Comparison of ENCODE assay signal across 19 cellular contexts in genomic region chr7:85483205-85483604, GRCh38.
A peak's percentile ranks its signal among the peaks of the same experiment; 100 is the strongest.
DNase-seq lines count a peak whose midpoint lies in the region; ATAC-seq and TF ChIP-seq lines count a peak whose summit lies in the region.
"Had no signal": no experiment of that assay in that cellular context is flagged by ENCODE, and none has a peak within 500 bp of the region (broad histone marks: within the 10 kb centered on the region; RNA-seq: fewer than 3 reads in every experiment).

No MANE protein-coding gene starts in this region.

- H3K4me3 ChIP-seq in AG04449 (ENCODE audit: low read depth, low read length) (no peak overlapping the region), adipocyte (ENCODE audit: low read length) (no peak overlapping the region), vagina (no peak overlapping the region)
- H3K4me3 ChIP-seq: A549, upper lobe of right lung had no signal

- peaks cover 22% of the 10 kb centered on the region for H3K4me1 ChIP-seq in adipocyte (ENCODE audit: control insufficient read depth, insufficient read depth, low read length)
- peaks cover 8% of the 10 kb centered on the region for H3K4me1 ChIP-seq in vagina
- H3K4me1 ChIP-seq: A549, Caco-2, foreskin keratinocyte, parathyroid adenoma had no signal

- H3K9ac ChIP-seq in adipocyte (ENCODE audit: low read length) = no peak overlapping the region
- H3K9ac ChIP-seq: parathyroid adenoma had no signal

- H3K4me1 Mint-ChIP-seq in activated naive CD4-positive, alpha-beta T cell treated with anti-CD3 and anti-CD28 coated beads for 36 hours (ENCODE audit: low read depth) = no peaks in the 10 kb centered on the region

- H3K27me3 Mint-ChIP-seq in activated naive CD4-positive, alpha-beta T cell treated with anti-CD3 and anti-CD28 coated beads for 36 hours (ENCODE audit: low read depth) = no peaks in the 10 kb centered on the region
- H3K27me3 Mint-ChIP-seq: stimulated activated naive CD8-positive, alpha-beta T cell treated with anti-CD3 and anti-CD28 coated beads, Interleukin-15, Interleukin-2, amounts not matched to agents 100 ng/mL and 50 ng/mL, for 24 hours had no signal

- H3K36me3 Mint-ChIP-seq in activated naive CD4-positive, alpha-beta T cell treated with anti-CD3 and anti-CD28 coated beads for 36 hours (ENCODE audit: low read depth) = no peaks in the 10 kb centered on the region

- no peak for TF ChIP-seq POLR2A in vagina (IDR thresholded peaks at IDR 0.05)

- DNase-seq in AG04449 (ENCODE audit: low read depth, low spot score) = peak; percentile 85
- DNase-seq in H4 (ENCODE audit: low spot score) = peak; percentile 17
- DNase-seq in adipocyte (ENCODE audit: low read depth) = peak; percentile 94
- DNase-seq in fibroblast of the conjunctiva (ENCODE audit: low read depth) = peak; percentile 88
- no peak for DNase-seq in vagina (ENCODE audit: extremely low spot score in 2 of 2)
- no peak for DNase-seq in stimulated activated CD4-positive, alpha-beta T cell treated with anti-CD3 and anti-CD28 coated beads, Interleukin-1b, Interleukin-23, amount 100 ng/mL, for 48 hours
- DNase-seq in activated naive CD4-positive, alpha-beta T cell treated with anti-CD3 and anti-CD28 coated beads for 36 hours = no peak
- DNase-seq: activated naive CD4-positive, alpha-beta T cell treated with anti-CD3 and anti-CD28 coated beads, Interleukin-2, amount 50 U/mL, for 16 hours; activated T-cell treated with anti-CD3 and anti-CD28 coated beads, Interleukin-2, amount 50 U/mL, for 1 hour; Caco-2; foreskin keratinocyte; GF-D8; left ventricle myocardium superior; NCI-H187; upper lobe of right lung had no signal

- H3K9me3 ChIP-seq in adipocyte (ENCODE audit: control insufficient read depth, low read length) (no peaks in the 10 kb centered on the region), vagina (no peaks in the 10 kb centered on the region)
- H3K9me3 ChIP-seq: A549, Caco-2, upper lobe of right lung had no signal

- no peak overlapping the region for H3K27ac ChIP-seq in vagina
- H3K27ac ChIP-seq: A549, foreskin keratinocyte, parathyroid adenoma, upper lobe of right lung had no signal

- H3K4me3 Mint-ChIP-seq in activated naive CD4-positive, alpha-beta T cell treated with anti-CD3 and anti-CD28 coated beads for 36 hours = no peak overlapping the region
- H3K4me3 Mint-ChIP-seq: stimulated activated naive CD8-positive, alpha-beta T cell treated with anti-CD3 and anti-CD28 coated beads, Interleukin-15, Interleukin-2, amounts not matched to agents 100 ng/mL and 50 ng/mL, for 24 hours had no signal

- no peaks in the 10 kb centered on the region for H3K27me3 ChIP-seq in adipocyte (replicated peaks; ENCODE audit: control insufficient read depth, insufficient read depth, low read length)
- no peaks in the 10 kb centered on the region for H3K27me3 ChIP-seq in vagina
- H3K27me3 ChIP-seq: foreskin keratinocyte, upper lobe of right lung had no signal

- ATAC-seq in HG02981 (IDR thresholded peaks at IDR 0.05; ENCODE audit: unreplicated experiment) = no peak
- ATAC-seq: A549, foreskin keratinocyte, left ventricle myocardium superior, upper lobe of right lung had no signal

- CTCF ChIA-PET in AG04449 (lab: Yijun Ruan, JAX) = no interaction called here
- CTCF ChIA-PET in activated naive CD4-positive, alpha-beta T cell treated with anti-CD3 and anti-CD28 coated beads for 36 hours (lab: Charles Lee) = no interaction called here

- no peak overlapping the region for H3K27ac Mint-ChIP-seq in activated naive CD4-positive, alpha-beta T cell treated with anti-CD3 and anti-CD28 coated beads for 36 hours
- H3K27ac Mint-ChIP-seq: stimulated activated naive CD8-positive, alpha-beta T cell treated with anti-CD3 and anti-CD28 coated beads, Interleukin-15, Interleukin-2, amounts not matched to agents 100 ng/mL and 50 ng/mL, for 24 hours had no signal

- no peaks in the 10 kb centered on the region for H3K36me3 ChIP-seq in adipocyte (ENCODE audit: control insufficient read depth, insufficient read depth, low read length, severe bottlenecking)
- no peaks in the 10 kb centered on the region for H3K36me3 ChIP-seq in vagina
- H3K36me3 ChIP-seq: upper lobe of right lung had no signal

- POLR2A ChIA-PET in AG04449 (lab: Yijun Ruan, JAX) = no interaction called here

- no peak for TF ChIP-seq CTCF in AG04449 (IDR thresholded peaks at IDR 0.05; ENCODE audit: insufficient read depth, low read length, missing control alignments)
- TF ChIP-seq CTCF in vagina (IDR thresholded peaks at IDR 0.05) = no peak

- intact Hi-C loops in vagina (cut with DNase I) = no loop called here
- intact Hi-C loops in activated naive CD4-positive, alpha-beta T cell treated with anti-CD3 and anti-CD28 coated beads for 36 hours (cut with micrococcal nuclease) = no loop called here

- no peaks in the 10 kb centered on the region for H3K9me3 Mint-ChIP-seq in activated naive CD4-positive, alpha-beta T cell treated with anti-CD3 and anti-CD28 coated beads for 36 hours

Comparison
In these comparisons a context has a peak if more than half of its experiments do, and no peak if none do; other contexts are left out.
1. DNase-seq: peak in AG04449 (single experiment), H4 (single experiment), adipocyte (single experiment) and fibroblast of the conjunctiva (single experiment); none in vagina (0 of 2), stimulated activated CD4-positive, alpha-beta T cell treated with anti-CD3 and anti-CD28 coated beads, Interleukin-1b, Interleukin-23, amount 100 ng/mL, for 48 hours (single experiment) and activated naive CD4-positive, alpha-beta T cell treated with anti-CD3 and anti-CD28 coated beads for 36 hours (single experiment).